11 cellular contexts compared by ENCODE assay signal in the genomic region with DNA sequence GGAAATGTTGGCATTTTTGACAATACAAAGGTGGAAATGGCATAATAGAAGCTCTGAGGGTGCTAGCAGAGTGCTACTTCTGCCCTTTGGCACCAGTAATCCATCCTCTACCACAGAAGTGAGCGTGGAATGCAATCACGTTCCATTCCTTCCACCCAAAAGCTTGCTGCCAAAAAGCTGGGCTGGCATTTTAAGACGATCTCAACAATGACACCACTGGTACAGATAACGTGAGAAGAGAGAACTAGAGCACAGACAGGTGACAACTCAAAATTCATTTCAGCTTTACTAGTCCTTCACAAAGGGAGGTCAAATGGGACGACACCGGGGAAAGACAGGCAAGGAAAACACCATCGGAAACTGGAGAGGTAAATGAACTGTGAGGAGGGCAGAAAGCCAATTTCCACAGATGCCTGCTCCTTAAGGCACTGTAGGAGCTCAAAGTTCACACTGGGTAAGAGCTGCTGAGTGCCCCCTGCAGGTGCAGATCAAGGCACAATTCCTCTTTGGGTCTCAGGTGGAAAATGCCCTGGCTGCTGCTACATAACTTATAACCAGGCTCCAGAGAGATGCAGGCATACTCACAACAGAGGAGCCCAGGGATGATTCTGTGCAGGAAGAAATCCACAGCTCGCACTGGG. TPM values are rescaled to one million over a fixed set of nuclear protein-coding genes. Genes with fewer than 3 reads are reported as not detected.
DNase-seq lines count a peak whose midpoint lies in the region; ATAC-seq and TF ChIP-seq lines count a peak whose summit lies in the region.
"Had no signal": no experiment of that assay in that cellular context is flagged by ENCODE, and none has a peak within 500 bp of the region (broad histone marks: within the 10 kb centered on the region; RNA-seq: fewer than 3 reads in every experiment).

No MANE protein-coding gene starts in this region.

- no peak overlapping the region for H3K4me3 ChIP-seq in OCI-LY7 (ENCODE audit: low read depth, low read length, poor library complexity, severe bottlenecking)
- no peak overlapping the region for H3K4me3 ChIP-seq in heart right ventricle
- H3K4me3 ChIP-seq in upper lobe of right lung: no peak overlapping the region

- intact Hi-C loops in activated CD8-positive, alpha-beta T cell treated with anti-CD3 and anti-CD28 coated beads for 36 hours (cut with micrococcal nuclease): no loop called here
- intact Hi-C loops in OCI-LY7 (cut with micrococcal nuclease; ENCODE audit: unreplicated experiment) (no loop called here), heart right ventricle (cut with DNase I) (loop anchor here in 1 of 10 donors (10.0 kb wide), 1 partner anchor 285 kb away; no protein-coding TSS in a partner anchor), upper lobe of right lung (cut with DNase I) (no loop called here)

- DNase-seq in activated CD8-positive, alpha-beta T cell treated with anti-CD3 and anti-CD28 coated beads for 36 hours: no peak
- no peak for DNase-seq in activated CD8-positive, alpha-beta T cell treated with anti-CD3 and anti-CD28 coated beads, Interleukin-2, amount 10 ng/mL, durations not matched to agents 7 days and 5 days
- DNase-seq in OCI-LY7 (ENCODE audit: low spot score) (peak; percentile 5), heart right ventricle (no peak), upper lobe of right lung (no peak), GM19240 (ENCODE audit: insufficient read length, low spot score) (no peak)
- DNase-seq in activated CD8-positive, alpha-beta memory T cell treated with anti-CD3 and anti-CD28 coated beads for 24 hours: no peak
- DNase-seq: activated T-cell treated with anti-CD3 and anti-CD28 coated beads, Interleukin-2, amount 50 U/mL, for 24 hours had no signal

- no peak overlapping the region for H3K27ac Mint-ChIP-seq in activated CD8-positive, alpha-beta T cell treated with anti-CD3 and anti-CD28 coated beads for 36 hours
- no peak overlapping the region for H3K27ac Mint-ChIP-seq in activated CD8-positive, alpha-beta T cell treated with anti-CD3 and anti-CD28 coated beads, Interleukin-2, amount 10 ng/mL, durations not matched to agents 7 days and 5 days

- no peaks in the 10 kb centered on the region for H3K79me2 ChIP-seq in OCI-LY7 (ENCODE audit: insufficient read depth, low read depth, low read length)

- BruUV-seq in OCI-LY7 (replicated peaks; lab: Mats Ljungman, UMichigan): no TSS peak

- H3K4me1 ChIP-seq in OCI-LY7 (ENCODE audit: insufficient read depth, low read length, poor library complexity, severe bottlenecking): peaks cover 8% of the 10 kb centered on the region
- H3K4me1 ChIP-seq in heart right ventricle: peaks cover 16 to 83% (median 48%) of the 10 kb centered on the region in 9 donors
- peaks cover 13% of the 10 kb centered on the region for H3K4me1 ChIP-seq in upper lobe of right lung

- ATAC-seq in activated CD8-positive, alpha-beta T cell treated with anti-CD3 and anti-CD28 coated beads for 36 hours: peak; percentile 24
- no peak for ATAC-seq in activated CD8-positive, alpha-beta T cell treated with anti-CD3 and anti-CD28 coated beads, Interleukin-2, amount 10 ng/mL, durations not matched to agents 7 days and 5 days
- ATAC-seq in heart right ventricle (peak in 6 of 8 donors; percentile 34 to 51 (median 46)), upper lobe of right lung (peak; percentile 76), HG03097 (IDR thresholded peaks at IDR 0.05; ENCODE audit: low FRiP score, unreplicated experiment) (no peak)
- ATAC-seq: naive thymus-derived CD8-positive, alpha-beta T cell had no signal

- H3K9me2 ChIP-seq in OCI-LY7 (ENCODE audit: insufficient read depth, low read length): no peaks in the 10 kb centered on the region

- no peak for TF ChIP-seq CTCF in activated CD8-positive, alpha-beta T cell treated with anti-CD3 and anti-CD28 coated beads for 36 hours (IDR thresholded peaks at IDR 0.05)
- TF ChIP-seq CTCF in OCI-LY7 (conservative IDR thresholded peaks at IDR 0.05; ENCODE audit: low read length): peak; percentile 61
- peak in 2 of 9 donors; percentile 14 to 21 for TF ChIP-seq CTCF in heart right ventricle (IDR thresholded peaks at IDR 0.05)
- no peak for TF ChIP-seq CTCF in upper lobe of right lung (IDR thresholded peaks at IDR 0.05)

- WGBS in heart right ventricle, 2 donors: 43 to 49% methylated on average over 8 of the region's 8 CpGs

- H3K27me3 ChIP-seq in heart right ventricle (no peaks in the 10 kb centered on the region), upper lobe of right lung (no peaks in the 10 kb centered on the region)

- H3K36me3 ChIP-seq in OCI-LY7 (ENCODE audit: insufficient read depth, low read length) (0 out of 2 replicates have a peak, but pooled peaks cover 4% of the 10 kb centered on the region), heart right ventricle (peaks cover 0 to 7% (median 0%) of the 10 kb centered on the region in 9 donors), upper lobe of right lung (no peaks in the 10 kb centered on the region)

- H3K4me1 Mint-ChIP-seq in activated CD8-positive, alpha-beta T cell treated with anti-CD3 and anti-CD28 coated beads for 36 hours (ENCODE audit: low read depth): peaks cover 22% of the 10 kb centered on the region
- peaks cover 2% of the 10 kb centered on the region for H3K4me1 Mint-ChIP-seq in activated CD8-positive, alpha-beta T cell treated with anti-CD3 and anti-CD28 coated beads, Interleukin-2, amount 10 ng/mL, durations not matched to agents 7 days and 5 days (ENCODE audit: low read depth)

- H3K36me3 Mint-ChIP-seq in activated CD8-positive, alpha-beta T cell treated with anti-CD3 and anti-CD28 coated beads for 36 hours (ENCODE audit: low read depth): no peaks in the 10 kb centered on the region
- H3K36me3 Mint-ChIP-seq in activated CD8-positive, alpha-beta T cell treated with anti-CD3 and anti-CD28 coated beads, Interleukin-2, amount 10 ng/mL, durations not matched to agents 7 days and 5 days (ENCODE audit: low read depth): no peaks in the 10 kb centered on the region

- CTCF ChIA-PET in activated CD8-positive, alpha-beta T cell treated with anti-CD3 and anti-CD28 coated beads for 36 hours (lab: Charles Lee): interaction anchor here (0.8 to 1.1 kb wide), 2 partner anchors 53 to 78 kb away, joined by 3 read pairs; no protein-coding TSS in a partner anchor
- CTCF ChIA-PET in activated CD8-positive, alpha-beta T cell treated with anti-CD3 and anti-CD28 coated beads, Interleukin-2, amount 10 ng/mL, durations not matched to agents 7 days and 5 days (lab: Charles Lee): interaction anchor here (0.6 to 1.0 kb wide), 2 partner anchors 9 to 39 kb away, joined by 3 read pairs; no protein-coding TSS in a partner anchor
- CTCF ChIA-PET in OCI-LY7 (lab: Charles Lee; ENCODE audit: unreplicated experiment): no interaction called here

- no peak overlapping the region for H3K27ac ChIP-seq in OCI-LY7 (ENCODE audit: low read depth, low read length, poor library complexity, severe bottlenecking)
- peak overlapping the region in 5 of 10 donors; percentile 0 to 54 (median 24) for H3K27ac ChIP-seq in heart right ventricle
- no peak overlapping the region for H3K27ac ChIP-seq in upper lobe of right lung

- H3K9me3 Mint-ChIP-seq in activated CD8-positive, alpha-beta T cell treated with anti-CD3 and anti-CD28 coated beads for 36 hours: no peaks in the 10 kb centered on the region
- no peaks in the 10 kb centered on the region for H3K9me3 Mint-ChIP-seq in activated CD8-positive, alpha-beta T cell treated with anti-CD3 and anti-CD28 coated beads, Interleukin-2, amount 10 ng/mL, durations not matched to agents 7 days and 5 days (ENCODE audit: insufficient read depth)
- H3K9me3 Mint-ChIP-seq: activated T-cell treated with anti-CD3 and anti-CD28 coated beads, Interleukin-2, amount 50 U/mL, for 24 hours; CD14-positive monocyte; naive thymus-derived CD8-positive, alpha-beta T cell had no signal

- no peaks in the 10 kb centered on the region for H3K9me3 ChIP-seq in OCI-LY7 (ENCODE audit: low read length)
- H3K9me3 ChIP-seq in heart right ventricle: no peaks in the 10 kb centered on the region
- H3K9me3 ChIP-seq in upper lobe of right lung: no peaks in the 10 kb centered on the region

- POLR2A ChIA-PET in activated CD8-positive, alpha-beta T cell treated with anti-CD3 and anti-CD28 coated beads for 36 hours (lab: Charles Lee): no interaction called here
- POLR2A ChIA-PET in activated CD8-positive, alpha-beta T cell treated with anti-CD3 and anti-CD28 coated beads, Interleukin-2, amount 10 ng/mL, durations not matched to agents 7 days and 5 days (lab: Charles Lee): no interaction called here
- POLR2A ChIA-PET in OCI-LY7 (lab: Charles Lee): no interaction called here

- no peaks in the 10 kb centered on the region for H3K27me3 Mint-ChIP-seq in activated CD8-positive, alpha-beta T cell treated with anti-CD3 and anti-CD28 coated beads for 36 hours
- H3K27me3 Mint-ChIP-seq in activated CD8-positive, alpha-beta T cell treated with anti-CD3 and anti-CD28 coated beads, Interleukin-2, amount 10 ng/mL, durations not matched to agents 7 days and 5 days (ENCODE audit: low read depth): no peaks in the 10 kb centered on the region
- H3K27me3 Mint-ChIP-seq: activated T-cell treated with anti-CD3 and anti-CD28 coated beads, Interleukin-2, amount 50 U/mL, for 24 hours; naive thymus-derived CD8-positive, alpha-beta T cell had no signal

- no peak overlapping the region for H3K4me2 ChIP-seq in OCI-LY7 (ENCODE audit: low read length)

- H2AFZ ChIP-seq in OCI-LY7 (ENCODE audit: low read length): no peak overlapping the region

- no peaks in the 10 kb centered on the region for H4K20me1 ChIP-seq in OCI-LY7 (ENCODE audit: insufficient read depth, low read length)

- no peak overlapping the region for H3K4me3 Mint-ChIP-seq in activated CD8-positive, alpha-beta T cell treated with anti-CD3 and anti-CD28 coated beads for 36 hours
- H3K4me3 Mint-ChIP-seq in activated CD8-positive, alpha-beta T cell treated with anti-CD3 and anti-CD28 coated beads, Interleukin-2, amount 10 ng/mL, durations not matched to agents 7 days and 5 days: no peak overlapping the region
- H3K4me3 Mint-ChIP-seq: activated T-cell treated with anti-CD3 and anti-CD28 coated beads, Interleukin-2, amount 50 U/mL, for 24 hours; CD14-positive monocyte; naive thymus-derived CD8-positive, alpha-beta T cell had no signal

RNA-seq across cellular contexts. Expression of a gene that starts 50.7 kb away (rescaled TPM):
- total RNA-seq in activated CD8-positive, alpha-beta T cell treated with anti-CD3 and anti-CD28 coated beads for 36 hours: not detected
- not detected for total RNA-seq in activated CD8-positive, alpha-beta T cell treated with anti-CD3 and anti-CD28 coated beads, Interleukin-2, amount 10 ng/mL, durations not matched to agents 7 days and 5 days
- not detected in 2 replicates for total RNA-seq in OCI-LY7 (2014; rRNA removed; shearing (Covaris generic))
- not detected in 2 replicates for total RNA-seq in OCI-LY7 (2022)
- total RNA-seq in heart right ventricle: not detected
- polyA plus RNA-seq in heart right ventricle: not detected
- total RNA-seq in upper lobe of right lung: not detected
- total RNA-seq: naive thymus-derived CD8-positive, alpha-beta T cell had no signal
- polyA plus RNA-seq: CD14-positive monocyte; naive thymus-derived CD8-positive, alpha-beta T cell had no signal

Comparison
In these comparisons a context has a peak if more than half of its experiments do, and no peak if none do; other contexts are left out.
1. ATAC-seq: peak in activated CD8-positive, alpha-beta T cell treated with anti-CD3 and anti-CD28 coated beads for 36 hours (single experiment), heart right ventricle (6 of 8) and upper lobe of right lung (single experiment); none in activated CD8-positive, alpha-beta T cell treated with anti-CD3 and anti-CD28 coated beads, Interleukin-2, amount 10 ng/mL, durations not matched to agents 7 days and 5 days (single experiment) and HG03097 (single experiment).